In the genomic region with DNA sequence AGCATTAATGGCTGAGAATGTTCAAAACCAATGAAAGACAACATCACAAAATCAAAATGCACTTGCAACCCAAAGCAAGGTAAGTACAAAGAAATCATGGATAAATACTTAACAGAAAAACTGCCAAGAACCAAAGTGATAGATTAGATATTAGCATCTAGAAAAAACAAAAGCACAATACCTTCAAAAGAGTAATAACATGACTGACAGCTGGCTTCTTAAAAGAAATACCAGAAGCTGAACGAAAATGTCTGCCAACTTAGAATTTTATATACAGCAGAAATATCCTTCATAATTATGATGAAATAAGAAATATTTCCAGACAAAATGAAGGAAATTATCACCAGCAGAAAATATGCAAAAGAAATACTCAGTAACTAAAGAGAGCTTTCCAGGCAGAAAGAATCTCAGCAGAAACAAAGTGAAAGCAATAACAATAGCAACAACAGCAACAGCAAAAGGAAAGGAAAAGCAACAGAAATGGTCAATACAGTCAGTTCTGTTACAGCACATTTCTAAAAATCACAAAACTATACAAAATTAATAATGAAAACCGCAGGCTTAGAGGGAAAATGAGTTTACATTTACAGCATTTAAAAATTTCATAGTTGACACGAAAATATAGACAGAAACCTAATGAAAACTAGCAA, we compare ENCODE assay signal across 20 cellular contexts.
DNase-seq lines count a peak whose midpoint lies in the region; ATAC-seq and TF ChIP-seq lines count a peak whose summit lies in the region.
"Had no signal": no experiment of that assay in that cellular context is flagged by ENCODE, and none has a peak within 500 bp of the region (broad histone marks: within the 10 kb centered on the region; RNA-seq: fewer than 3 reads in every experiment).

No MANE protein-coding gene starts in this region.

- intact Hi-C loops in activated CD4-positive, alpha-beta T cell treated with anti-CD3 and anti-CD28 coated beads, Interleukin-2, amount 10 ng/mL, durations not matched to agents 24 days and 14 days (cut with micrococcal nuclease) = no loop called here
- intact Hi-C loops in dorsolateral prefrontal cortex (cut with DNase I) = no loop called here

- peak; percentile 57 for ATAC-seq in GM21447 (IDR thresholded peaks at IDR 0.05; ENCODE audit: unreplicated experiment)
- ATAC-seq in HG03442 (IDR thresholded peaks at IDR 0.05; ENCODE audit: unreplicated experiment) = peak; percentile 63
- no peak for ATAC-seq in effector memory CD8-positive, alpha-beta T cell (replicated peaks)
- ATAC-seq: activated CD4-positive, CD25-positive, alpha-beta regulatory T cell treated with anti-CD3 and anti-CD28 coated beads, Interleukin-2, amount 50 U/mL, for 24 hours; T-cell had no signal

- no peak overlapping the region for H3K4me3 ChIP-seq in dorsolateral prefrontal cortex
- H3K4me3 ChIP-seq: colonic mucosa had no signal

- no peak overlapping the region for H3K27ac Mint-ChIP-seq in activated CD4-positive, alpha-beta T cell treated with anti-CD3 and anti-CD28 coated beads, Interleukin-2, amount 10 ng/mL, durations not matched to agents 24 days and 14 days
- H3K27ac Mint-ChIP-seq in effector memory CD8-positive, alpha-beta T cell = peak overlapping the region; percentile 68 to 74
- H3K27ac Mint-ChIP-seq: activated T-cell treated with anti-CD3 and anti-CD28 coated beads, Interleukin-2, amount 50 U/mL, for 24 hours; CD4-positive, alpha-beta T cell; memory B cell had no signal

- H3K27me3 ChIP-seq in dorsolateral prefrontal cortex = no peaks in the 10 kb centered on the region
- H3K27me3 ChIP-seq: colonic mucosa had no signal

- H3K27me3 Mint-ChIP-seq in activated CD4-positive, alpha-beta T cell treated with anti-CD3 and anti-CD28 coated beads, Interleukin-2, amount 10 ng/mL, durations not matched to agents 24 days and 14 days = peaks cover 13% of the 10 kb centered on the region
- no peaks in the 10 kb centered on the region for H3K27me3 Mint-ChIP-seq in effector memory CD8-positive, alpha-beta T cell
- H3K27me3 Mint-ChIP-seq: activated T-cell treated with anti-CD3 and anti-CD28 coated beads, Interleukin-2, amount 50 U/mL, for 24 hours; CD4-positive, alpha-beta T cell; memory B cell; T-cell had no signal

- TF ChIP-seq CTCF in dorsolateral prefrontal cortex (IDR thresholded peaks at IDR 0.05 in 54 of 56, conservative IDR thresholded peaks at IDR 0.05 in 2 of 56; ENCODE audit: low read depth in 1 of 56, partially characterized antibody in 56 of 56) = no peak

- peak overlapping the region; percentile 36 for H3K4me3 Mint-ChIP-seq in activated CD4-positive, alpha-beta T cell treated with anti-CD3 and anti-CD28 coated beads, Interleukin-2, amount 10 ng/mL, durations not matched to agents 24 days and 14 days
- H3K4me3 Mint-ChIP-seq in effector memory CD8-positive, alpha-beta T cell = peak overlapping the region; percentile 72 to 74
- H3K4me3 Mint-ChIP-seq: activated T-cell treated with anti-CD3 and anti-CD28 coated beads, Interleukin-2, amount 50 U/mL, for 24 hours; CD4-positive, alpha-beta T cell; memory B cell had no signal

- peaks cover 8% of the 10 kb centered on the region for H3K36me3 Mint-ChIP-seq in activated CD4-positive, alpha-beta T cell treated with anti-CD3 and anti-CD28 coated beads, Interleukin-2, amount 10 ng/mL, durations not matched to agents 24 days and 14 days (ENCODE audit: low read depth)
- no peaks in the 10 kb centered on the region for H3K36me3 Mint-ChIP-seq in effector memory CD8-positive, alpha-beta T cell (ENCODE audit: insufficient read depth)
- H3K36me3 Mint-ChIP-seq: T-cell had no signal

- H3K4me1 Mint-ChIP-seq in activated CD4-positive, alpha-beta T cell treated with anti-CD3 and anti-CD28 coated beads, Interleukin-2, amount 10 ng/mL, durations not matched to agents 24 days and 14 days = peaks cover 18% of the 10 kb centered on the region
- peaks cover 7 to 14% of the 10 kb centered on the region in 2 donors for H3K4me1 Mint-ChIP-seq in effector memory CD8-positive, alpha-beta T cell (ENCODE audit: low read depth in 2 of 2)
- H3K4me1 Mint-ChIP-seq: memory B cell had no signal

- no peak for DNase-seq in activated CD4-positive, alpha-beta T cell treated with anti-CD3 and anti-CD28 coated beads, Interleukin-2, amount 10 ng/mL, durations not matched to agents 24 days and 14 days
- no peak for DNase-seq in activated CD4-positive, alpha-beta T cell treated with anti-CD3 and anti-CD28 coated beads for 1 hour
- DNase-seq in effector memory CD8-positive, alpha-beta T cell = no peak
- DNase-seq in AG20443 (ENCODE audit: low spot score) (no peak), ureter (ENCODE audit: low spot score) (no peak), dorsolateral prefrontal cortex (no peak)
- DNase-seq: activated T-cell treated with anti-CD3 and anti-CD28 coated beads, Interleukin-2, amount 50 U/mL, for 24 hours; anterior cingulate cortex; CD4-positive, alpha-beta T cell; colonic mucosa; EL; NCI-H187 treated with DMSO at 0.1 percent for 48 hours; NCI-H526 treated with DMSO at 0.1 percent for 48 hours; substantia nigra; T-cell had no signal

- no peak overlapping the region for H3K27ac ChIP-seq in dorsolateral prefrontal cortex
- H3K27ac ChIP-seq: colonic mucosa, epithelial cell of prostate had no signal

- peaks cover 4% of the 10 kb centered on the region for H3K9me3 Mint-ChIP-seq in activated CD4-positive, alpha-beta T cell treated with anti-CD3 and anti-CD28 coated beads, Interleukin-2, amount 10 ng/mL, durations not matched to agents 24 days and 14 days
- H3K9me3 Mint-ChIP-seq in effector memory CD8-positive, alpha-beta T cell = no peaks in the 10 kb centered on the region
